In genomic region chr1:230157409-230158390, GRCh38 we compare ENCODE assay signal across 11 cellular contexts.
A peak's percentile ranks its signal among the peaks of the same experiment; 100 is the strongest.
DNase-seq lines count a peak whose midpoint lies in the region; ATAC-seq and TF ChIP-seq lines count a peak whose summit lies in the region.
"Had no signal": no experiment of that assay in that cellular context is flagged by ENCODE, and none has a peak within 500 bp of the region (broad histone marks: within the 10 kb centered on the region; RNA-seq: fewer than 3 reads in every experiment).

No MANE protein-coding gene starts in this region.

- POLR2A ChIA-PET in naive thymus-derived CD4-positive, alpha-beta T cell (lab: Charles Lee), result no interaction called here

- no peak for ATAC-seq in T-helper 17 cell
- no peak for ATAC-seq in naive thymus-derived CD4-positive, alpha-beta T cell
- ATAC-seq in GM19467 (IDR thresholded peaks at IDR 0.05; ENCODE audit: unreplicated experiment), result no peak
- ATAC-seq: WTC11 had no signal

- no peak for TF ChIP-seq CTCF in left ventricle myocardium inferior (IDR thresholded peaks at IDR 0.05; ENCODE audit: borderline replicate concordance)

- peak; percentile 27 for DNase-seq in DMS79 treated with DMSO at 0.1 percent for 48 hours (lab: John Stamatoyannopoulos, UW)
- DNase-seq in DMS79 (lab: John Stamatoyannopoulos, UW), result no peak
- no peak for DNase-seq in T-helper 17 cell
- no peak for DNase-seq in left ventricle myocardium inferior
- DNase-seq in naive thymus-derived CD4-positive, alpha-beta T cell, result no peak
- DNase-seq in epidermal melanocyte (ENCODE audit: insufficient read length, low spot score), result no peak

- no peaks in the 10 kb centered on the region for H3K9me3 Mint-ChIP-seq in naive thymus-derived CD4-positive, alpha-beta T cell
- H3K9me3 Mint-ChIP-seq: IgD-negative memory B cell had no signal

- no peaks in the 10 kb centered on the region for H3K9me3 ChIP-seq in T-helper 17 cell (ENCODE audit: control insufficient read depth, low read length, poor library complexity, severe bottlenecking)
- H3K9me3 ChIP-seq in left ventricle myocardium inferior (replicated peaks), result peaks cover 6% of the 10 kb centered on the region
- no peaks in the 10 kb centered on the region for H3K9me3 ChIP-seq in stomach smooth muscle (ENCODE audit: control insufficient read depth in 2 of 2, low read length in 2 of 2)
- H3K9me3 ChIP-seq in naive thymus-derived CD4-positive, alpha-beta T cell (ENCODE audit: control insufficient read depth in 2 of 3, low read length in 3 of 3), result no peaks in the 10 kb centered on the region

- H3K27me3 ChIP-seq in left ventricle myocardium inferior (ENCODE audit: low read depth) (no peaks in the 10 kb centered on the region), stomach smooth muscle (ENCODE audit: control insufficient read depth in 1 of 2, insufficient read depth in 2 of 2, low read length in 2 of 2) (no peaks in the 10 kb centered on the region)
- H3K27me3 ChIP-seq in naive thymus-derived CD4-positive, alpha-beta T cell (ENCODE audit: control insufficient read depth in 2 of 2, insufficient read depth in 2 of 2, low read length in 2 of 2), result no peaks in the 10 kb centered on the region

- H3K27ac Mint-ChIP-seq in T-helper 17 cell, result peak overlapping the region; percentile 60
- H3K27ac Mint-ChIP-seq in naive thymus-derived CD4-positive, alpha-beta T cell, result peak overlapping the region in 2 of 9 donors; percentile 15 to 55
- H3K27ac Mint-ChIP-seq: IgD-negative memory B cell, WTC11 had no signal

- CTCF ChIA-PET in naive thymus-derived CD4-positive, alpha-beta T cell (lab: Charles Lee), result interaction anchor here (1.1 kb wide), 1 partner anchor 9 kb away, joined by 3 read pairs; no protein-coding TSS in a partner anchor

- H3K27me3 Mint-ChIP-seq in T-helper 17 cell, result no peaks in the 10 kb centered on the region
- H3K27me3 Mint-ChIP-seq in naive thymus-derived CD4-positive, alpha-beta T cell, result no peaks in the 10 kb centered on the region
- H3K27me3 Mint-ChIP-seq: IgD-negative memory B cell had no signal

- intact Hi-C loops in left ventricle myocardium inferior (cut with micrococcal nuclease), result no loop called here
- intact Hi-C loops in naive thymus-derived CD4-positive, alpha-beta T cell (cut with micrococcal nuclease), result no loop called here

- no peak overlapping the region for H3K4me3 ChIP-seq in left ventricle myocardium inferior
- H3K4me3 ChIP-seq in stomach smooth muscle (ENCODE audit: low read length in 2 of 2), result no peak overlapping the region
- no peak overlapping the region for H3K4me3 ChIP-seq in naive thymus-derived CD4-positive, alpha-beta T cell (ENCODE audit: low read length)

- H3K4me1 Mint-ChIP-seq in T-helper 17 cell, result peaks cover 38% of the 10 kb centered on the region
- peaks cover 27 to 44% (median 35%) of the 10 kb centered on the region in 7 donors for H3K4me1 Mint-ChIP-seq in naive thymus-derived CD4-positive, alpha-beta T cell

- H3K27ac ChIP-seq in left ventricle myocardium inferior (replicated peaks) (peak overlapping the region; percentile 31), stomach smooth muscle (ENCODE audit: low read length) (peak overlapping the region; percentile 11)
- no peak overlapping the region for H3K27ac ChIP-seq in naive thymus-derived CD4-positive, alpha-beta T cell (ENCODE audit: low read depth, low read length)
- H3K27ac ChIP-seq: parathyroid adenoma had no signal

- H3K9ac ChIP-seq in stomach smooth muscle (ENCODE audit: low read length in 2 of 2), result no peak overlapping the region
- H3K9ac ChIP-seq: parathyroid adenoma had no signal

- H3K4me3 Mint-ChIP-seq in T-helper 17 cell, result no peak overlapping the region
- no peak overlapping the region for H3K4me3 Mint-ChIP-seq in naive thymus-derived CD4-positive, alpha-beta T cell
- H3K4me3 Mint-ChIP-seq: IgD-negative memory B cell, WTC11 had no signal

- peaks cover 74% of the 10 kb centered on the region for H3K4me1 ChIP-seq in left ventricle myocardium inferior
- H3K4me1 ChIP-seq in stomach smooth muscle (ENCODE audit: control insufficient read depth, insufficient read depth, low read length), result peaks cover 44% of the 10 kb centered on the region
- H3K4me1 ChIP-seq in naive thymus-derived CD4-positive, alpha-beta T cell (ENCODE audit: control insufficient read depth in 2 of 2, insufficient read depth in 2 of 2, low read length in 2 of 2), result no peaks in the 10 kb centered on the region

- no peaks in the 10 kb centered on the region for H3K36me3 Mint-ChIP-seq in T-helper 17 cell (ENCODE audit: low read depth)
- H3K36me3 Mint-ChIP-seq in naive thymus-derived CD4-positive, alpha-beta T cell, result peaks cover 0 to 16% (median 5%) of the 10 kb centered on the region in 5 donors

- H3K36me3 ChIP-seq in left ventricle myocardium inferior (no peaks in the 10 kb centered on the region), stomach smooth muscle (ENCODE audit: control insufficient read depth in 2 of 2, insufficient read depth in 2 of 2, low read length in 2 of 2) (no peaks in the 10 kb centered on the region)
- no peaks in the 10 kb centered on the region for H3K36me3 ChIP-seq in naive thymus-derived CD4-positive, alpha-beta T cell (ENCODE audit: control insufficient read depth in 2 of 3, insufficient read depth in 3 of 3, low read length in 3 of 3)
